In the genomic region with DNA sequence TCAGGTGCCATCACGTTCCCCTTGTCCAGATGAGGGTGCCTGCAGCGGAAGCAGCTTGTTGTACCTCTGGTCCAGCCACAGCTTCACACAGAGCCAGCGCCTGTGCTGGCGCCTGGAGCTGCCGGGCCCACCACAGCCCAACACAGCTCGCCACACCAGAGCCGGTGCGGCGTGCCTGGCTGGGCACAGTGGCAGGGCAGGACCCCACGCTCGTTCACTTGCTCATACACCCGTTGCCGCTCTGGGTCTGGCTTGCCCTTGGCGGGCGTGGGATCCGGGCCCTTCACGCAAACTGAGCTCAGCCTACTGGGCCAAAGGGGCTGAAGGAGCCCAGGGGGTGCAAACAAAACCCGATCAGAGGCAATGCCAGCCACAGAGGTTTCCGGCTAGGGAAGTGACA, we compare ENCODE assay signal across 1 cellular context.
TF ChIP-seq lines count a peak whose summit lies in the region.

No MANE protein-coding gene starts in this region.

TF ChIP-seq in GM12878, 131 proteins besides CTCF, POLR2A, EP300 and RAD21:
- TF ChIP-seq ZNF274 (IDR thresholded peaks at IDR 0.05; ENCODE audit: insufficient read depth, insufficient read length): no peak
- no peak for TF ChIP-seq ZNF622 (IDR thresholded peaks at IDR 0.05)
- TF ChIP-seq TARDBP (IDR thresholded peaks at IDR 0.05; ENCODE audit: borderline replicate concordance): no peak
- TF ChIP-seq, protein P1, sequence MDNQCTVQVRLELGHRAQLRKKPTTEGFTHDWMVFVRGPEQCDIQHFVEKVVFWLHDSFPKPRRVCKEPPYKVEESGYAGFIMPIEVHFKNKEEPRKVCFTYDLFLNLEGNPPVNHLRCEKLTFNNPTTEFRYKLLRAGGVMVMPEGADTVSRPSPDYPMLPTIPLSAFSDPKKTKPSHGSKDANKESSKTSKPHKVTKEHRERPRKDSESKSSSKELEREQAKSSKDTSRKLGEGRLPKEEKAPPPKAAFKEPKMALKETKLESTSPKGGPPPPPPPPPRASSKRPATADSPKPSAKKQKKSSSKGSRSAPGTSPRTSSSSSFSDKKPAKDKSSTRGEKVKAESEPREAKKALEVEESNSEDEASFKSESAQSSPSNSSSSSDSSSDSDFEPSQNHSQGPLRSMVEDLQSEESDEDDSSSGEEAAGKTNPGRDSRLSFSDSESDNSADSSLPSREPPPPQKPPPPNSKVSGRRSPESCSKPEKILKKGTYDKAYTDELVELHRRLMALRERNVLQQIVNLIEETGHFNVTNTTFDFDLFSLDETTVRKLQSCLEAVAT (IDR thresholded peaks at IDR 0.05): no peak
- TF ChIP-seq KDM1A (IDR thresholded peaks at IDR 0.05; ENCODE audit: borderline replicate concordance): no peak
- TF ChIP-seq, protein P2, sequence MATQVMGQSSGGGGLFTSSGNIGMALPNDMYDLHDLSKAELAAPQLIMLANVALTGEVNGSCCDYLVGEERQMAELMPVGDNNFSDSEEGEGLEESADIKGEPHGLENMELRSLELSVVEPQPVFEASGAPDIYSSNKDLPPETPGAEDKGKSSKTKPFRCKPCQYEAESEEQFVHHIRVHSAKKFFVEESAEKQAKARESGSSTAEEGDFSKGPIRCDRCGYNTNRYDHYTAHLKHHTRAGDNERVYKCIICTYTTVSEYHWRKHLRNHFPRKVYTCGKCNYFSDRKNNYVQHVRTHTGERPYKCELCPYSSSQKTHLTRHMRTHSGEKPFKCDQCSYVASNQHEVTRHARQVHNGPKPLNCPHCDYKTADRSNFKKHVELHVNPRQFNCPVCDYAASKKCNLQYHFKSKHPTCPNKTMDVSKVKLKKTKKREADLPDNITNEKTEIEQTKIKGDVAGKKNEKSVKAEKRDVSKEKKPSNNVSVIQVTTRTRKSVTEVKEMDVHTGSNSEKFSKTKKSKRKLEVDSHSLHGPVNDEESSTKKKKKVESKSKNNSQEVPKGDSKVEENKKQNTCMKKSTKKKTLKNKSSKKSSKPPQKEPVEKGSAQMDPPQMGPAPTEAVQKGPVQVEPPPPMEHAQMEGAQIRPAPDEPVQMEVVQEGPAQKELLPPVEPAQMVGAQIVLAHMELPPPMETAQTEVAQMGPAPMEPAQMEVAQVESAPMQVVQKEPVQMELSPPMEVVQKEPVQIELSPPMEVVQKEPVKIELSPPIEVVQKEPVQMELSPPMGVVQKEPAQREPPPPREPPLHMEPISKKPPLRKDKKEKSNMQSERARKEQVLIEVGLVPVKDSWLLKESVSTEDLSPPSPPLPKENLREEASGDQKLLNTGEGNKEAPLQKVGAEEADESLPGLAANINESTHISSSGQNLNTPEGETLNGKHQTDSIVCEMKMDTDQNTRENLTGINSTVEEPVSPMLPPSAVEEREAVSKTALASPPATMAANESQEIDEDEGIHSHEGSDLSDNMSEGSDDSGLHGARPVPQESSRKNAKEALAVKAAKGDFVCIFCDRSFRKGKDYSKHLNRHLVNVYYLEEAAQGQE (IDR thresholded peaks at IDR 0.05; ENCODE audit: low read depth, low read length): no peak
- TF ChIP-seq ESRRA (IDR thresholded peaks at IDR 0.05; ENCODE audit: low read length): no peak
- TF ChIP-seq CHD1 (IDR thresholded peaks at IDR 0.05; ENCODE audit: low read depth, low read length): no peak
- no peak for TF ChIP-seq CREM (IDR thresholded peaks at IDR 0.05; ENCODE audit: low read depth)
- no peak for TF ChIP-seq NBN (IDR thresholded peaks at IDR 0.05)
- TF ChIP-seq, protein P3, sequence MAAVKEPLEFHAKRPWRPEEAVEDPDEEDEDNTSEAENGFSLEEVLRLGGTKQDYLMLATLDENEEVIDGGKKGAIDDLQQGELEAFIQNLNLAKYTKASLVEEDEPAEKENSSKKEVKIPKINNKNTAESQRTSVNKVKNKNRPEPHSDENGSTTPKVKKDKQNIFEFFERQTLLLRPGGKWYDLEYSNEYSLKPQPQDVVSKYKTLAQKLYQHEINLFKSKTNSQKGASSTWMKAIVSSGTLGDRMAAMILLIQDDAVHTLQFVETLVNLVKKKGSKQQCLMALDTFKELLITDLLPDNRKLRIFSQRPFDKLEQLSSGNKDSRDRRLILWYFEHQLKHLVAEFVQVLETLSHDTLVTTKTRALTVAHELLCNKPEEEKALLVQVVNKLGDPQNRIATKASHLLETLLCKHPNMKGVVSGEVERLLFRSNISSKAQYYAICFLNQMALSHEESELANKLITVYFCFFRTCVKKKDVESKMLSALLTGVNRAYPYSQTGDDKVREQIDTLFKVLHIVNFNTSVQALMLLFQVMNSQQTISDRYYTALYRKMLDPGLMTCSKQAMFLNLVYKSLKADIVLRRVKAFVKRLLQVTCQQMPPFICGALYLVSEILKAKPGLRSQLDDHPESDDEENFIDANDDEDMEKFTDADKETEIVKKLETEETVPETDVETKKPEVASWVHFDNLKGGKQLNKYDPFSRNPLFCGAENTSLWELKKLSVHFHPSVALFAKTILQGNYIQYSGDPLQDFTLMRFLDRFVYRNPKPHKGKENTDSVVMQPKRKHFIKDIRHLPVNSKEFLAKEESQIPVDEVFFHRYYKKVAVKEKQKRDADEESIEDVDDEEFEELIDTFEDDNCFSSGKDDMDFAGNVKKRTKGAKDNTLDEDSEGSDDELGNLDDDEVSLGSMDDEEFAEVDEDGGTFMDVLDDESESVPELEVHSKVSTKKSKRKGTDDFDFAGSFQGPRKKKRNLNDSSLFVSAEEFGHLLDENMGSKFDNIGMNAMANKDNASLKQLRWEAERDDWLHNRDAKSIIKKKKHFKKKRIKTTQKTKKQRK (IDR thresholded peaks at IDR 0.05; ENCODE audit: low read depth, low read length): no peak
- no peak for TF ChIP-seq SP1 (IDR thresholded peaks at IDR 0.05; ENCODE audit: low read depth, low read length)
- TF ChIP-seq JUND (IDR thresholded peaks at IDR 0.05; ENCODE audit: low read depth, low read length): no peak
- TF ChIP-seq ZNF384 (IDR thresholded peaks at IDR 0.05; ENCODE audit: borderline replicate concordance, low read depth, low read length): no peak
- TF ChIP-seq ZSCAN29 (IDR thresholded peaks at IDR 0.05): no peak
- no peak for TF ChIP-seq MXI1 (IDR thresholded peaks at IDR 0.05; ENCODE audit: low read depth, low read length)
- no peak for TF ChIP-seq RCOR1 (conservative IDR thresholded peaks at IDR 0.05; ENCODE audit: low read depth, low read length)
- no peak for TF ChIP-seq RB1 (IDR thresholded peaks at IDR 0.05; ENCODE audit: borderline replicate concordance)
- no peak for TF ChIP-seq YBX1 (IDR thresholded peaks at IDR 0.05)
